ENCODE assay signal across 33 cellular contexts in the genomic region with DNA sequence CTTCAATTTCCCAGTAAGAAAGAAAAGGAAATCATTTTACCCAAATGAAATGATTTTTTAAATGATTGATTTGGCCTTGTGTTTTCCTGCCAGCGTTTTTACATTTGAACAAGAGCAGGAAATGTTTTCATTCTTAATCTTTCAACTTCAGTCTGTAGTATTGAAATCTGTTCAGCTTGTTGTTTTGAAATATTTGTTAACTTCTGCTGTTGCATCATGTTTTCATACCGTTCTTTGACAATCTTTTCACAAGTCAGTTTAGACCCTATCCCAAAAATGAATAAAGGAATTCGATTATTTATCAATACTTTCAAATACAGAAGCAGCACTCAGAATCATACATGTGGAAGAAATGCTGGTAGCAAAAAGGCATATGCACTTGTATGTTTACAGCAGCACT. TPM values are rescaled to one million over a fixed set of nuclear protein-coding genes. Genes with fewer than 3 reads are reported as not detected.
"Had no signal": no experiment of that assay in that cellular context is flagged by ENCODE, and none has a peak within 500 bp of the region (broad histone marks: within the 10 kb centered on the region; RNA-seq: fewer than 3 reads in every experiment).

No MANE protein-coding gene starts in this region.

- FAIRE-seq: bronchial epithelial cell had no signal

- H3K4me3 ChIP-seq: MG63 had no signal

- H3K9me3 ChIP-seq: MG63 had no signal

- H3K4me3 Mint-ChIP-seq: activated CD8-positive, alpha-beta T cell treated with anti-CD3 and anti-CD28 coated beads for 36 hours; activated naive CD4-positive, alpha-beta T cell treated with anti-CD3 and anti-CD28 coated beads for 36 hours; activated T-cell treated with anti-CD3 and anti-CD28 coated beads, Interleukin-2, amount 50 U/mL, for 24 hours; activated T-helper 1 cell treated with anti-CD3 and anti-CD28 coated beads, Interleukin-12 subunit alpha, Interleukin-12 subunit beta, Interleukin-2, Interleukin-4 antibody, amounts not matched to agents 30 ng/mL and 10 ng/mL and 1 ng/mL, durations not matched to agents 14 hours and 24 hours and 36 hours; brain had no signal

- H3K36me3 ChIP-seq: MG63 had no signal

- DNase-seq: activated CD4-positive, alpha-beta T cell treated with anti-CD3 and anti-CD28 coated beads for 1 hour; activated CD4-positive, alpha-beta T cell treated with anti-CD3 and anti-CD28 coated beads for 48 hours; activated CD4-positive, alpha-beta T cell treated with anti-CD3 and anti-CD28 coated beads, Interleukin-2, amount 50 U/mL, for 4 hours; activated CD4-positive, CD25-positive, alpha-beta regulatory T cell; activated CD8-positive, alpha-beta T cell treated with anti-CD3 and anti-CD28 coated beads for 36 hours; activated gamma-delta T cell treated with Interleukin-2 at 50 U/mL for 16 hours; activated naive CD4-positive, alpha-beta T cell treated with anti-CD3 and anti-CD28 coated beads for 36 hours; activated T-cell treated with anti-CD3 and anti-CD28 coated beads, Interleukin-2, amount 50 U/mL, for 24 hours; anterior cingulate cortex; caudate nucleus; cerebellar nuclear complex; Kasumi-1; MG63; NCI-H1048; NCI-H1105 treated with DMSO at 0.1 percent for 48 hours; NCI-H1436; NCI-H1694 treated with DMSO at 0.1 percent for 48 hours; NCI-H2029; NCI-H345; NCI-H524 treated with DMSO at 0.1 percent for 48 hours; SIG-M5; SW 1271; T-helper 1 cell; T-helper 2 cell; T-helper 9 cell had no signal

- ATAC-seq: activated CD8-positive, alpha-beta T cell treated with anti-CD3 and anti-CD28 coated beads for 36 hours; activated naive CD4-positive, alpha-beta T cell treated with anti-CD3 and anti-CD28 coated beads, Interleukin-2, amount 50 U/mL, for 72 hours; Panc1 had no signal

- H3K9me3 Mint-ChIP-seq: activated CD8-positive, alpha-beta T cell treated with anti-CD3 and anti-CD28 coated beads for 36 hours; activated naive CD4-positive, alpha-beta T cell treated with anti-CD3 and anti-CD28 coated beads for 36 hours; activated naive CD4-positive, alpha-beta T cell treated with anti-CD3 and anti-CD28 coated beads, Interleukin-2, amount 50 U/mL, for 72 hours; activated T-cell treated with anti-CD3 and anti-CD28 coated beads, Interleukin-2, amount 50 U/mL, for 24 hours; activated T-helper 1 cell treated with anti-CD3 and anti-CD28 coated beads, Interleukin-12 subunit alpha, Interleukin-12 subunit beta, Interleukin-2, Interleukin-4 antibody, amounts not matched to agents 30 ng/mL and 10 ng/mL and 1 ng/mL, durations not matched to agents 14 hours and 24 hours and 36 hours; brain had no signal

- H3K27ac Mint-ChIP-seq: activated CD8-positive, alpha-beta T cell treated with anti-CD3 and anti-CD28 coated beads for 36 hours; activated naive CD4-positive, alpha-beta T cell treated with anti-CD3 and anti-CD28 coated beads for 36 hours; activated naive CD4-positive, alpha-beta T cell treated with anti-CD3 and anti-CD28 coated beads, Interleukin-2, amount 50 U/mL, for 72 hours; activated T-cell treated with anti-CD3 and anti-CD28 coated beads, Interleukin-2, amount 50 U/mL, for 24 hours; activated T-helper 1 cell treated with anti-CD3 and anti-CD28 coated beads, Interleukin-12 subunit alpha, Interleukin-12 subunit beta, Interleukin-2, Interleukin-4 antibody, amounts not matched to agents 30 ng/mL and 10 ng/mL and 1 ng/mL, durations not matched to agents 14 hours and 24 hours and 36 hours; brain had no signal

- H3K27ac ChIP-seq: VCaP had no signal

RNA-seq across cellular contexts. Expression of a gene that starts 44.4 kb away (rescaled TPM):
- total RNA-seq: activated CD8-positive, alpha-beta memory T cell treated with anti-CD3 and anti-CD28 coated beads for 36 hours; activated CD8-positive, alpha-beta T cell treated with anti-CD3 and anti-CD28 coated beads for 36 hours; activated naive CD4-positive, alpha-beta T cell treated with anti-CD3 and anti-CD28 coated beads for 36 hours; activated naive CD4-positive, alpha-beta T cell treated with anti-CD3 and anti-CD28 coated beads, Interleukin-2, amount 50 U/mL, for 72 hours; activated T-helper 1 cell treated with anti-CD3 and anti-CD28 coated beads, Interleukin-12 subunit alpha, Interleukin-12 subunit beta, Interleukin-2, Interleukin-4 antibody, amounts not matched to agents 30 ng/mL and 10 ng/mL and 1 ng/mL, durations not matched to agents 14 hours and 24 hours and 36 hours; NCI-H460 had no signal
